ENCODE assay signal across 10 cellular contexts in genomic region chr19:1471514-1472107, GRCh38. TPM values are rescaled to one million over a fixed set of nuclear protein-coding genes. Genes with fewer than 3 reads are reported as not detected.
DNase-seq lines count a peak whose midpoint lies in the region; ATAC-seq and TF ChIP-seq lines count a peak whose summit lies in the region.
"Had no signal": no experiment of that assay in that cellular context is flagged by ENCODE, and none has a peak within 500 bp of the region (broad histone marks: within the 10 kb centered on the region; RNA-seq: fewer than 3 reads in every experiment).

No MANE protein-coding gene starts in this region.

- H3K4me3 ChIP-seq in MM.1S (ENCODE audit: low read length) (no peak overlapping the region), colonic mucosa (peak overlapping the region; percentile 27)
- H3K4me3 ChIP-seq: lung had no signal

- H3K4me1 Mint-ChIP-seq in activated CD4-positive, alpha-beta T cell treated with anti-CD3 and anti-CD28 coated beads, Interleukin-2, amount 10 ng/mL, durations not matched to agents 24 days and 14 days, result peaks cover 2% of the 10 kb centered on the region
- peaks cover 2% of the 10 kb centered on the region for H3K4me1 Mint-ChIP-seq in progenitor cell of endocrine pancreas (ENCODE audit: low read depth)

- H3K36me3 ChIP-seq in MM.1S (replicated peaks; ENCODE audit: insufficient read depth, low read length) (no peaks in the 10 kb centered on the region), colonic mucosa (no peaks in the 10 kb centered on the region)

- H3K9ac ChIP-seq in MM.1S (ENCODE audit: low read length) (no peak overlapping the region), colonic mucosa (ENCODE audit: low read depth in 2 of 2, low read length in 2 of 2) (no peak overlapping the region)

- peaks cover 14% of the 10 kb centered on the region; the same call in 1 of the 2 replicates for H3K4me1 ChIP-seq in MM.1S (ENCODE audit: low read length)
- peaks cover 29% of the 10 kb centered on the region for H3K4me1 ChIP-seq in colonic mucosa

- no peak overlapping the region for H2AFZ ChIP-seq in MM.1S (ENCODE audit: low read length)

- peaks cover 14% of the 10 kb centered on the region for H4K20me1 ChIP-seq in MM.1S (ENCODE audit: insufficient read depth, low read length)

- H3K27me3 Mint-ChIP-seq in activated CD4-positive, alpha-beta T cell treated with anti-CD3 and anti-CD28 coated beads, Interleukin-2, amount 10 ng/mL, durations not matched to agents 24 days and 14 days, result peaks cover 6% of the 10 kb centered on the region
- H3K27me3 Mint-ChIP-seq in progenitor cell of endocrine pancreas, result peaks cover 24% of the 10 kb centered on the region

- peaks cover 9% of the 10 kb centered on the region; the same call in 1 of the 2 replicates for H3F3A ChIP-seq in MM.1S (ENCODE audit: insufficient read depth, low read length)

- H3K4me2 ChIP-seq in MM.1S (ENCODE audit: low read depth, low read length), result peak overlapping the region; percentile 65; the same call in 1 of the 2 replicates

- no peaks in the 10 kb centered on the region for H3K9me2 ChIP-seq in MM.1S (replicated peaks; ENCODE audit: insufficient read depth, low read length)

- ATAC-seq in HG03565 (IDR thresholded peaks at IDR 0.05; ENCODE audit: unreplicated experiment), result no peak

- peak overlapping the region; percentile 54 for H3K4me3 Mint-ChIP-seq in activated CD4-positive, alpha-beta T cell treated with anti-CD3 and anti-CD28 coated beads, Interleukin-2, amount 10 ng/mL, durations not matched to agents 24 days and 14 days
- H3K4me3 Mint-ChIP-seq in progenitor cell of endocrine pancreas (ENCODE audit: low read depth), result no peak overlapping the region

- TF ChIP-seq CTCF in MM.1S (IDR thresholded peaks at IDR 0.05; ENCODE audit: low read length) (peak; percentile 19; the same call in 1 of the 2 replicates), colonic mucosa (IDR thresholded peaks at IDR 0.05) (no peak), progenitor cell of endocrine pancreas (IDR thresholded peaks at IDR 0.05; ENCODE audit: unreplicated experiment) (peak; percentile 20)

- H3K36me3 Mint-ChIP-seq in activated CD4-positive, alpha-beta T cell treated with anti-CD3 and anti-CD28 coated beads, Interleukin-2, amount 10 ng/mL, durations not matched to agents 24 days and 14 days (ENCODE audit: low read depth), result peaks cover 1% of the 10 kb centered on the region
- no peaks in the 10 kb centered on the region for H3K36me3 Mint-ChIP-seq in progenitor cell of endocrine pancreas (ENCODE audit: insufficient read depth)

- no peak overlapping the region for H3K27ac ChIP-seq in MM.1S (ENCODE audit: low read length)
- no peak overlapping the region for H3K27ac ChIP-seq in colonic mucosa

- DNase-seq in activated CD4-positive, alpha-beta T cell treated with anti-CD3 and anti-CD28 coated beads, Interleukin-2, amount 10 ng/mL, durations not matched to agents 24 days and 14 days, result peak; percentile 70
- DNase-seq in activated CD4-positive, alpha-beta T cell treated with anti-CD3 and anti-CD28 coated beads for 1 hour, result no peak
- no peak for DNase-seq in MM.1S
- DNase-seq in colonic mucosa, result no peak
- DNase-seq in progenitor cell of endocrine pancreas (ENCODE audit: low spot score, unreplicated experiment), result no peak
- DNase-seq in dedifferentiated amniotic fluid mesenchymal stem cell (ENCODE audit: extremely low spot score), result no peak
- DNase-seq in SIG-M5 (lab: John Stamatoyannopoulos, UW), result no peak

- no peaks in the 10 kb centered on the region for H3K9me3 Mint-ChIP-seq in activated CD4-positive, alpha-beta T cell treated with anti-CD3 and anti-CD28 coated beads, Interleukin-2, amount 10 ng/mL, durations not matched to agents 24 days and 14 days
- no peaks in the 10 kb centered on the region for H3K9me3 Mint-ChIP-seq in progenitor cell of endocrine pancreas (ENCODE audit: low read depth)
- H3K9me3 Mint-ChIP-seq: T-helper 2 cell treated with Interferon-gamma antibody and Interleukin-4, amounts not matched to agents 5 μg/mL and 100 μg/mL, for 36 hours had no signal

- peaks cover 40% of the 10 kb centered on the region for H3K27me3 ChIP-seq in MM.1S (replicated peaks; ENCODE audit: insufficient read depth, low read length)
- H3K27me3 ChIP-seq in colonic mucosa, result peaks cover 64% of the 10 kb centered on the region

- intact Hi-C loops in activated CD4-positive, alpha-beta T cell treated with anti-CD3 and anti-CD28 coated beads, Interleukin-2, amount 10 ng/mL, durations not matched to agents 24 days and 14 days (cut with micrococcal nuclease), result loop anchor here (2.0 kb wide), 1 partner anchor 27 kb away; no protein-coding TSS in a partner anchor
- intact Hi-C loops in colonic mucosa (cut with DNase I), result no loop called here

- H3K79me2 ChIP-seq in MM.1S (ENCODE audit: low read length), result peaks cover 17% of the 10 kb centered on the region

- no peaks in the 10 kb centered on the region for H3K9me3 ChIP-seq in MM.1S (replicated peaks; ENCODE audit: insufficient read depth, low read length)
- no peaks in the 10 kb centered on the region for H3K9me3 ChIP-seq in colonic mucosa

- H3K27ac Mint-ChIP-seq in activated CD4-positive, alpha-beta T cell treated with anti-CD3 and anti-CD28 coated beads, Interleukin-2, amount 10 ng/mL, durations not matched to agents 24 days and 14 days, result no peak overlapping the region
- no peak overlapping the region for H3K27ac Mint-ChIP-seq in progenitor cell of endocrine pancreas
- H3K27ac Mint-ChIP-seq: T-helper 2 cell treated with Interferon-gamma antibody and Interleukin-4, amounts not matched to agents 5 μg/mL and 100 μg/mL, for 36 hours had no signal

RNA-seq across cellular contexts. Expression of gene C19orf25, which starts 7.4 kb away (rescaled TPM):
- 34.0 and 38.0 TPM in 2 replicates for total RNA-seq in activated CD4-positive, alpha-beta T cell treated with anti-CD3 and anti-CD28 coated beads, Interleukin-2, amount 10 ng/mL, durations not matched to agents 24 days and 14 days
- total RNA-seq in colonic mucosa (10 to 100 TPM; 27.3 to 46.9 TPM), progenitor cell of endocrine pancreas (31.3 and 36.0 TPM in 2 replicates)

RNA-seq across cellular contexts. Expression of gene PCSK4, which starts 18.5 kb away (rescaled TPM):
- total RNA-seq in activated CD4-positive, alpha-beta T cell treated with anti-CD3 and anti-CD28 coated beads, Interleukin-2, amount 10 ng/mL, durations not matched to agents 24 days and 14 days, result 1.0 and 1.6 TPM in 2 replicates
- 1 to 10 TPM; 4.1 to 5.8 TPM for total RNA-seq in colonic mucosa
- 32.9 and 37.7 TPM in 2 replicates for total RNA-seq in progenitor cell of endocrine pancreas

RNA-seq across cellular contexts. Expression of gene REEP6, which starts 19.4 kb away (rescaled TPM):
- total RNA-seq in activated CD4-positive, alpha-beta T cell treated with anti-CD3 and anti-CD28 coated beads, Interleukin-2, amount 10 ng/mL, durations not matched to agents 24 days and 14 days, result 1.1 and 1.7 TPM in 2 replicates
- total RNA-seq in colonic mucosa (1 to 10 TPM; 5.0 to 6.4 TPM), progenitor cell of endocrine pancreas (16.0 and 16.6 TPM in 2 replicates)

RNA-seq across cellular contexts. Expression of gene APC2, which starts 21.7 kb away (rescaled TPM):
- 0.16 and 0.24 TPM in 2 replicates for total RNA-seq in activated CD4-positive, alpha-beta T cell treated with anti-CD3 and anti-CD28 coated beads, Interleukin-2, amount 10 ng/mL, durations not matched to agents 24 days and 14 days
- under 1 TPM; 0.05 to 0.42 TPM for total RNA-seq in colonic mucosa
- total RNA-seq in progenitor cell of endocrine pancreas, result 5.2 and 5.8 TPM in 2 replicates

RNA-seq across cellular contexts. Expression of gene RPS15, which starts 33.4 kb away (rescaled TPM):
- 1,536 and 1,542 TPM in 2 replicates for total RNA-seq in activated CD4-positive, alpha-beta T cell treated with anti-CD3 and anti-CD28 coated beads, Interleukin-2, amount 10 ng/mL, durations not matched to agents 24 days and 14 days
- total RNA-seq in colonic mucosa, result 1,000 to 10,000 TPM; 1,055 to 1,445 TPM
- total RNA-seq in progenitor cell of endocrine pancreas, result 917 and 938 TPM in 2 replicates
